ENCODE assay signal across 10 cellular contexts in genomic region chr9:95035846-95036245, GRCh38.
"Had no signal": no experiment of that assay in that cellular context is flagged by ENCODE, and none has a peak within 500 bp of the region (broad histone marks: within the 10 kb centered on the region; RNA-seq: fewer than 3 reads in every experiment).

No MANE protein-coding gene starts in this region.

- ATAC-seq: activated CD8-positive, alpha-beta memory T cell treated with anti-CD3 and anti-CD28 coated beads, Interleukin-2, amount 10 ng/mL, durations not matched to agents 7 days and 5 days had no signal

- H3K36me3 ChIP-seq: breast epithelium had no signal

- H3K27ac ChIP-seq: breast epithelium had no signal

- H3K4me3 ChIP-seq: breast epithelium had no signal

- H3K9me3 ChIP-seq: breast epithelium had no signal

- H3K4me1 ChIP-seq: breast epithelium had no signal

- DNase-seq: activated CD4-positive, alpha-beta T cell treated with anti-CD3 and anti-CD28 coated beads, Interleukin-2, amount 50 U/mL, for 48 hours; activated CD4-positive, CD25-positive, alpha-beta regulatory T cell treated with anti-CD3 and anti-CD28 coated beads, Interleukin-2, amount 50 U/mL, for 72 hours; activated CD8-positive, alpha-beta memory T cell treated with anti-CD3 and anti-CD28 coated beads, Interleukin-2, amount 10 ng/mL, durations not matched to agents 7 days and 5 days; activated effector memory CD4-positive, alpha-beta T cell treated with Interleukin-2 at 50 U/mL for 16 hours; activated T-cell treated with anti-CD3 and anti-CD28 coated beads, Interleukin-2, amount 50 U/mL, for 24 hours; amygdala; hippocampal formation; kidney glomerular epithelial cell; trophoblast cell had no signal

- H3K27me3 ChIP-seq: breast epithelium had no signal
